In the genomic region with DNA sequence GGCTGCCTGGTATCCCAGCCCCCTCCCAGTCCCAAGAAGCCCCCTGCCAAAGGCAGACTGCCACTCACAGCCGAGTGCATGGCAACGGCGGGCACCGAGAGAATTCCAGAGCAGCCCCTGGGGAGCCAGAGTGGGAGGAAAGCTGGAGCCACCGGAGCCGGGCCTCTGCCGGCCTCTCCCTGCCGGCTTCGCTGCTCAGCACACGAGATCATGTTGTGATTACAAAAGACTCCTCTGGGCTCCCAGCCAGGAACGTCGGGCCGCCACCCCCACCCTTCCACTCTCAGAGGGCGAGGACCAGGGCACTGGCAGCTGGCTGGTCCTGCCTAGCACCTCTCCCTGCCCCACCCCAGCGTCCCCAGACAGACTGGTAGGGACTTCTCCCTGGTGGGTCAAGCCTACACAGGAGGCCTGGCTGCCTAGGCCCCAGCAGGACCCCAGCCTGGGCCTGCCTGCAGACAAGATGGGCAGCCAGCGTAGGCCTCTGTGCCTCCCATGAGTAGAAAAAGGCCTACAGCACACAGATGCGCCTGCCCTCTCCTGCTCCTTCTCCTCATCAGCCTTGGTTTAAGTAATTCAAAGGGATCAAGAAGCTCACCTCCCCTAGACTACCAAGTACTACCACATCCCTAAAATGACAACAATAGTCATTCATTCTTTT, we compare ENCODE assay signal across 8 cellular contexts. TPM values are rescaled to one million over a fixed set of nuclear protein-coding genes. Genes with fewer than 3 reads are reported as not detected.
DNase-seq lines count a peak whose midpoint lies in the region; ATAC-seq and TF ChIP-seq lines count a peak whose summit lies in the region.

A gene (minus strand): TSS at position 200 of the 661 bp plus-strand sequence. CDS start 120 bp downstream, at position 80.

- peak within 1 kb of the TSS; percentile 33 for H3K27ac ChIP-seq in HL-60 (replicated peaks)
- peak within 1 kb of the TSS; percentile 97 to 99 (median 99) for H3K27ac ChIP-seq in thyroid gland

- H3K4me3 Mint-ChIP-seq in dendritic cell treated with granulocyte-macrophage colony-stimulating factor and Interleukin-4, amounts not matched to agents 40 ng/mL and 50 ng/mL, for 4 days: peak within 1 kb of the TSS; percentile 75

- 10 to 11% methylated on average over 14 to 17 of the region's 17 CpGs for WGBS in lower leg skin, 2 donors
- WGBS in thyroid gland, 2 donors: 14 to 67% methylated on average over 3 to 13 of the region's 17 CpGs

- H3K36me3 Mint-ChIP-seq in dendritic cell treated with granulocyte-macrophage colony-stimulating factor and Interleukin-4, amounts not matched to agents 40 ng/mL and 50 ng/mL, for 4 days (ENCODE audit: low read depth): peaks cover 13% of the 10 kb centered on the region

- TF ChIP-seq POLR2A in lower leg skin (IDR thresholded peaks at IDR 0.05) (no peak), thyroid gland (IDR thresholded peaks at IDR 0.05) (peak in 1 of 2 donors; percentile 93)

- no peaks in the 10 kb centered on the region for H3K9me3 Mint-ChIP-seq in dendritic cell treated with granulocyte-macrophage colony-stimulating factor and Interleukin-4, amounts not matched to agents 40 ng/mL and 50 ng/mL, for 4 days

- TF ChIP-seq CTCF in HL-60 (IDR thresholded peaks at IDR 0.05; ENCODE audit: insufficient read depth, low read length) (no peak), lower leg skin (IDR thresholded peaks at IDR 0.05) (no peak), thyroid gland (IDR thresholded peaks at IDR 0.05) (no peak)

- intact Hi-C loops in dendritic cell treated with granulocyte-macrophage colony-stimulating factor and Interleukin-4, amounts not matched to agents 40 ng/mL and 50 ng/mL, for 4 days (cut with micrococcal nuclease): no loop called here
- intact Hi-C loops in lower leg skin (cut with DNase I; ENCODE audit: low total_unique reads) (no loop called here), thyroid gland (cut with DNase I) (no loop called here)

- ATAC-seq in HG02623 (IDR thresholded peaks at IDR 0.05; ENCODE audit: unreplicated experiment) (no peak), GM18498 (IDR thresholded peaks at IDR 0.05; ENCODE audit: unreplicated experiment) (no peak)

- H3K27ac Mint-ChIP-seq in dendritic cell treated with granulocyte-macrophage colony-stimulating factor and Interleukin-4, amounts not matched to agents 40 ng/mL and 50 ng/mL, for 4 days: peak within 1 kb of the TSS; percentile 91

- H3K4me1 Mint-ChIP-seq in dendritic cell treated with granulocyte-macrophage colony-stimulating factor and Interleukin-4, amounts not matched to agents 40 ng/mL and 50 ng/mL, for 4 days (ENCODE audit: low read depth): peaks cover 80% of the 10 kb centered on the region

- peaks cover 75 to 98% of the 10 kb centered on the region in 2 donors for H3K4me1 ChIP-seq in thyroid gland

- H3K27me3 ChIP-seq in HL-60 (ENCODE audit: insufficient read depth, poor library complexity, severe bottlenecking) (no peaks in the 10 kb centered on the region), thyroid gland (no peaks in the 10 kb centered on the region)

- H3K36me3 ChIP-seq in thyroid gland: peaks cover 7 to 10% of the 10 kb centered on the region in 2 donors

- H3K27me3 Mint-ChIP-seq in dendritic cell treated with granulocyte-macrophage colony-stimulating factor and Interleukin-4, amounts not matched to agents 40 ng/mL and 50 ng/mL, for 4 days: no peaks in the 10 kb centered on the region

- H3K4me3 ChIP-seq in HL-60 (replicated peaks; ENCODE audit: insufficient read depth, low read length): no peak within 1 kb of the TSS
- no peak within 1 kb of the TSS for H3K4me3 ChIP-seq in lower leg skin (ENCODE audit: low read depth, poor library complexity, severe bottlenecking)
- H3K4me3 ChIP-seq in thyroid gland (replicated peaks in 1 of 3): peak within 1 kb of the TSS; percentile 2 to 52 (median 48)

- no peaks in the 10 kb centered on the region for H3K9me3 ChIP-seq in thyroid gland

- DNase-seq in HL-60 (ENCODE audit: low read depth in 1 of 2, low spot score in 1 of 2): peak in 1 of 2 experiments; percentile 82
- peak; percentile 14 for DNase-seq in NOMO-1 treated with dmso at 0.1 percent for 144 hours (lab: John Stamatoyannopoulos, UW; ENCODE audit: unreplicated experiment)
- DNase-seq in lower leg skin (ENCODE audit: low spot score in 2 of 2): peak; percentile 87 to 98
- DNase-seq in thyroid gland: peak; percentile 98 to 99
- DNase-seq in activated CD4-positive, alpha-beta T cell treated with anti-CD3 and anti-CD28 coated beads for 4 hours: no peak

RNA-seq across cellular contexts. Expression of the gene that starts here (rescaled TPM):
- total RNA-seq in lower leg skin: 10 to 100 TPM; 17.4 to 28.6 (median 24.7) TPM
- 100 to 1,000 TPM in 2 of 4 donors, 10 to 100 TPM in 2; 54.2 to 126 (median 97.5) TPM for total RNA-seq in thyroid gland

Comparison
In these comparisons a context has a peak if more than half of its experiments do, and no peak if none do; other contexts are left out.
1. DNase-seq: peak in NOMO-1 treated with dmso at 0.1 percent for 144 hours (single experiment), lower leg skin (2 of 2) and thyroid gland (2 of 2); none in activated CD4-positive, alpha-beta T cell treated with anti-CD3 and anti-CD28 coated beads for 4 hours (0 of 2).
2. H3K4me3 ChIP-seq: peak in thyroid gland (3 of 3); none in HL-60 (single experiment) and lower leg skin (single experiment).